In genomic region chr9:125997510-125997823, GRCh38 we compare ENCODE assay signal across 18 cellular contexts.
DNase-seq lines count a peak whose midpoint lies in the region; ATAC-seq and TF ChIP-seq lines count a peak whose summit lies in the region.
"Had no signal": no experiment of that assay in that cellular context is flagged by ENCODE, and none has a peak within 500 bp of the region (broad histone marks: within the 10 kb centered on the region; RNA-seq: fewer than 3 reads in every experiment).

No MANE protein-coding gene starts in this region.

- H3K4me3 ChIP-seq in stomach = no peak overlapping the region
- H3K4me3 ChIP-seq: SK-N-MC had no signal

- no peak for TF ChIP-seq POLR2A in stomach (IDR thresholded peaks at IDR 0.05)

- H3K4me3 Mint-ChIP-seq in nephron progenitor cell = no peak overlapping the region
- no peak overlapping the region for H3K4me3 Mint-ChIP-seq in stimulated activated naive CD8-positive, alpha-beta T cell treated with anti-CD3 and anti-CD28 coated beads, Interleukin-15, amount 100 ng/mL, for 72 hours
- no peak overlapping the region for H3K4me3 Mint-ChIP-seq in activated naive CD8-positive, alpha-beta T cell treated with anti-CD3 and anti-CD28 coated beads, Interleukin-2, amount 50 U/mL, for 24 hours
- H3K4me3 Mint-ChIP-seq: activated T-helper 1 cell treated with anti-CD3 and anti-CD28 coated beads, Interleukin-12 subunit alpha, Interleukin-12 subunit beta, Interleukin-2, Interleukin-4 antibody, amounts not matched to agents 30 ng/mL and 10 ng/mL and 1 ng/mL, durations not matched to agents 14 hours and 24 hours and 36 hours; brain; endodermal cell had no signal

- H3K27ac ChIP-seq in stomach = no peak overlapping the region
- H3K27ac ChIP-seq: SK-N-MC had no signal

- peaks cover 0 to 6% (median 0%) of the 10 kb centered on the region in 3 donors for H3K27me3 ChIP-seq in stomach

- H3K9me3 Mint-ChIP-seq in nephron progenitor cell = no peaks in the 10 kb centered on the region
- H3K9me3 Mint-ChIP-seq in stimulated activated naive CD8-positive, alpha-beta T cell treated with anti-CD3 and anti-CD28 coated beads, Interleukin-15, amount 100 ng/mL, for 72 hours = no peaks in the 10 kb centered on the region
- H3K9me3 Mint-ChIP-seq in activated naive CD8-positive, alpha-beta T cell treated with anti-CD3 and anti-CD28 coated beads, Interleukin-2, amount 50 U/mL, for 24 hours = no peaks in the 10 kb centered on the region
- H3K9me3 Mint-ChIP-seq: activated T-helper 1 cell treated with anti-CD3 and anti-CD28 coated beads, Interleukin-12 subunit alpha, Interleukin-12 subunit beta, Interleukin-2, Interleukin-4 antibody, amounts not matched to agents 30 ng/mL and 10 ng/mL and 1 ng/mL, durations not matched to agents 14 hours and 24 hours and 36 hours; endodermal cell had no signal

- H3K27ac Mint-ChIP-seq in nephron progenitor cell = peak overlapping the region; percentile 45
- H3K27ac Mint-ChIP-seq in stimulated activated naive CD8-positive, alpha-beta T cell treated with anti-CD3 and anti-CD28 coated beads, Interleukin-15, amount 100 ng/mL, for 72 hours = no peak overlapping the region
- H3K27ac Mint-ChIP-seq in activated naive CD8-positive, alpha-beta T cell treated with anti-CD3 and anti-CD28 coated beads, Interleukin-2, amount 50 U/mL, for 24 hours = no peak overlapping the region
- H3K27ac Mint-ChIP-seq: activated T-helper 1 cell treated with anti-CD3 and anti-CD28 coated beads, Interleukin-12 subunit alpha, Interleukin-12 subunit beta, Interleukin-2, Interleukin-4 antibody, amounts not matched to agents 30 ng/mL and 10 ng/mL and 1 ng/mL, durations not matched to agents 14 hours and 24 hours and 36 hours had no signal

- H3K4me1 ChIP-seq in stomach = no peaks in the 10 kb centered on the region

- H3K36me3 Mint-ChIP-seq in nephron progenitor cell (ENCODE audit: low read depth) = no peaks in the 10 kb centered on the region
- no peaks in the 10 kb centered on the region for H3K36me3 Mint-ChIP-seq in activated naive CD8-positive, alpha-beta T cell treated with anti-CD3 and anti-CD28 coated beads, Interleukin-2, amount 50 U/mL, for 24 hours (ENCODE audit: low read depth)
- H3K36me3 Mint-ChIP-seq: brain had no signal

- H3K4me1 Mint-ChIP-seq in nephron progenitor cell = peaks cover 13% of the 10 kb centered on the region
- H3K4me1 Mint-ChIP-seq in stimulated activated naive CD8-positive, alpha-beta T cell treated with anti-CD3 and anti-CD28 coated beads, Interleukin-15, amount 100 ng/mL, for 72 hours = no peaks in the 10 kb centered on the region
- H3K4me1 Mint-ChIP-seq in activated naive CD8-positive, alpha-beta T cell treated with anti-CD3 and anti-CD28 coated beads, Interleukin-2, amount 50 U/mL, for 24 hours = no peaks in the 10 kb centered on the region
- H3K4me1 Mint-ChIP-seq: endodermal cell had no signal

- TF ChIP-seq EP300 in stomach (IDR thresholded peaks at IDR 0.05) = no peak

- no peaks in the 10 kb centered on the region for H3K36me3 ChIP-seq in stomach

- H3K27me3 Mint-ChIP-seq in nephron progenitor cell (ENCODE audit: low read depth, poor library complexity) = peaks cover 10% of the 10 kb centered on the region
- no peaks in the 10 kb centered on the region for H3K27me3 Mint-ChIP-seq in stimulated activated naive CD8-positive, alpha-beta T cell treated with anti-CD3 and anti-CD28 coated beads, Interleukin-15, amount 100 ng/mL, for 72 hours
- H3K27me3 Mint-ChIP-seq in activated naive CD8-positive, alpha-beta T cell treated with anti-CD3 and anti-CD28 coated beads, Interleukin-2, amount 50 U/mL, for 24 hours = peaks cover 4% of the 10 kb centered on the region

- TF ChIP-seq CTCF in nephron progenitor cell (IDR thresholded peaks at IDR 0.05) (no peak), stomach (IDR thresholded peaks at IDR 0.05) (no peak)

- WGBS in stomach, 5 donors = 66 to 89% (median 73%) methylated on average over 4 to 10 of the region's 10 CpGs

- intact Hi-C loops in stomach (cut with DNase I; ENCODE audit: low total_unique reads) = no loop called here

- H3K9me3 ChIP-seq in stomach = no peaks in the 10 kb centered on the region

- ATAC-seq in stimulated activated naive CD8-positive, alpha-beta T cell treated with anti-CD3 and anti-CD28 coated beads, Interleukin-15, amount 100 ng/mL, for 72 hours = no peak
- ATAC-seq in activated naive CD8-positive, alpha-beta T cell treated with anti-CD3 and anti-CD28 coated beads, Interleukin-2, amount 50 U/mL, for 24 hours = no peak
- ATAC-seq: left lobe of liver had no signal

- DNase-seq in DMS153 treated with DMSO at 0.1 percent for 48 hours (lab: John Stamatoyannopoulos, UW; ENCODE audit: unreplicated experiment) (peak; percentile 41), NCI-H1105 treated with DMSO at 0.1 percent for 48 hours (lab: John Stamatoyannopoulos, UW) (peak; percentile 95), NCI-H345 treated with DMSO at 0.1 percent for 48 hours (lab: John Stamatoyannopoulos, UW; ENCODE audit: unreplicated experiment) (peak; percentile 77), nephron progenitor cell (no peak), stomach (no peak)
- DNase-seq in stimulated activated naive CD8-positive, alpha-beta T cell treated with anti-CD3 and anti-CD28 coated beads, Interleukin-15, amount 100 ng/mL, for 72 hours = no peak
- DNase-seq in activated naive CD8-positive, alpha-beta T cell treated with anti-CD3 and anti-CD28 coated beads, Interleukin-2, amount 50 U/mL, for 24 hours = no peak
- DNase-seq: activated CD4-positive, CD25-positive, alpha-beta regulatory T cell; endodermal cell; GDM1; glutamatergic neuron; HCEC 1CT; nucleus accumbens; T-helper 9 cell had no signal

Comparison
In these comparisons a context has a peak if more than half of its experiments do, and no peak if none do; other contexts are left out.
1. DNase-seq: peak in DMS153 treated with DMSO at 0.1 percent for 48 hours (single experiment), NCI-H1105 treated with DMSO at 0.1 percent for 48 hours (single experiment) and NCI-H345 treated with DMSO at 0.1 percent for 48 hours (single experiment); none in nephron progenitor cell (single experiment), stomach (single experiment), stimulated activated naive CD8-positive, alpha-beta T cell treated with anti-CD3 and anti-CD28 coated beads, Interleukin-15, amount 100 ng/mL, for 72 hours (0 of 2) and activated naive CD8-positive, alpha-beta T cell treated with anti-CD3 and anti-CD28 coated beads, Interleukin-2, amount 50 U/mL, for 24 hours (single experiment).